ENCODE assay signal across 11 cellular contexts in genomic region chr6:143673638-143674037, GRCh38. TPM values are rescaled to one million over a fixed set of nuclear protein-coding genes. Genes with fewer than 3 reads are reported as not detected.
DNase-seq lines count a peak whose midpoint lies in the region; ATAC-seq and TF ChIP-seq lines count a peak whose summit lies in the region.
"Had no signal": no experiment of that assay in that cellular context is flagged by ENCODE, and none has a peak within 500 bp of the region (broad histone marks: within the 10 kb centered on the region; RNA-seq: fewer than 3 reads in every experiment).

No MANE protein-coding gene starts in this region.

- no peak overlapping the region for H3K4me3 Mint-ChIP-seq in activated T-helper 17 cell treated with anti-CD3 and anti-CD28 coated beads, Interleukin-2, amount 50 U/mL, for 72 hours
- H3K4me3 Mint-ChIP-seq in stimulated activated naive CD8-positive, alpha-beta T cell treated with anti-CD3 and anti-CD28 coated beads, Interleukin-15, amount 100 ng/mL, for 72 hours: no peak overlapping the region
- H3K4me3 Mint-ChIP-seq: activated CD4-positive, alpha-beta T cell treated with anti-CD3 and anti-CD28 coated beads for 36 hours had no signal

- no peak for TF ChIP-seq POLR2A in esophagus squamous epithelium (IDR thresholded peaks at IDR 0.05)

- peaks cover 4% of the 10 kb centered on the region for H3K79me2 ChIP-seq in PC-3 (ENCODE audit: low read length)

- H3K4me1 ChIP-seq in PC-3 (ENCODE audit: insufficient read depth, low read length): peaks cover 46% of the 10 kb centered on the region
- H3K4me1 ChIP-seq in esophagus squamous epithelium: peaks cover 29 to 52% (median 42%) of the 10 kb centered on the region in 3 donors

- DNase-seq in ELR (ENCODE audit: low read depth): peak; percentile 93
- peak; percentile 91 for DNase-seq in PC-3
- DNase-seq in esophagus squamous epithelium (lab: John Stamatoyannopoulos, UW): no peak
- peak; percentile 80 for DNase-seq in renal cortical epithelial cell (ENCODE audit: low read depth)
- no peak for DNase-seq in DMS153 treated with DMSO at 0.1 percent for 48 hours (lab: John Stamatoyannopoulos, UW; ENCODE audit: unreplicated experiment)
- no peak for DNase-seq in GM19240 (ENCODE audit: insufficient read length, low spot score)
- no peak for DNase-seq in stimulated activated naive CD8-positive, alpha-beta T cell treated with anti-CD3 and anti-CD28 coated beads, Interleukin-15, amount 100 ng/mL, for 72 hours
- DNase-seq: activated CD4-positive, alpha-beta T cell treated with anti-CD3 and anti-CD28 coated beads for 36 hours; NCI-H446 treated with DMSO at 0.1 percent for 48 hours had no signal

- H3K27me3 ChIP-seq in PC-3 (ENCODE audit: low read length) (no peaks in the 10 kb centered on the region), esophagus squamous epithelium (no peaks in the 10 kb centered on the region)

- peaks cover 9% of the 10 kb centered on the region for H3F3A ChIP-seq in PC-3 (ENCODE audit: low read length, unreplicated experiment)

- ATAC-seq in PC-3: peak; percentile 77
- ATAC-seq in activated T-helper 17 cell treated with anti-CD3 and anti-CD28 coated beads, Interleukin-2, amount 50 U/mL, for 72 hours (replicated peaks): no peak
- no peak for ATAC-seq in stimulated activated naive CD8-positive, alpha-beta T cell treated with anti-CD3 and anti-CD28 coated beads, Interleukin-15, amount 100 ng/mL, for 72 hours
- ATAC-seq: activated CD4-positive, alpha-beta T cell treated with anti-CD3 and anti-CD28 coated beads for 36 hours had no signal

- POLR2A ChIA-PET in PC-3 (lab: Charles Lee; ENCODE audit: unreplicated experiment): no interaction called here

- no peaks in the 10 kb centered on the region for H3K36me3 Mint-ChIP-seq in activated T-helper 17 cell treated with anti-CD3 and anti-CD28 coated beads, Interleukin-2, amount 50 U/mL, for 72 hours (ENCODE audit: low read depth)

- TF ChIP-seq CTCF in PC-3 (conservative IDR thresholded peaks at IDR 0.05; ENCODE audit: low read depth, low read length) (no peak), esophagus squamous epithelium (IDR thresholded peaks at IDR 0.05) (no peak)

- WGBS in esophagus squamous epithelium, 2 donors: 14 to 24% methylated on average over 4 of the region's 4 CpGs

- H2AFZ ChIP-seq in PC-3 (ENCODE audit: low read length): no peak overlapping the region

- H3K27ac ChIP-seq in PC-3 (ENCODE audit: low read length): peak overlapping the region; percentile 78
- H3K27ac ChIP-seq in esophagus squamous epithelium: peak overlapping the region; percentile 19 to 94 (median 77)

- H3K9ac ChIP-seq in PC-3 (ENCODE audit: low read length): peak overlapping the region; percentile 20; the same call in 1 of the 2 replicates

- peaks cover 5% of the 10 kb centered on the region for H3K9me3 Mint-ChIP-seq in activated T-helper 17 cell treated with anti-CD3 and anti-CD28 coated beads, Interleukin-2, amount 50 U/mL, for 72 hours
- peaks cover 13 to 16% of the 10 kb centered on the region in 2 donors for H3K9me3 Mint-ChIP-seq in stimulated activated naive CD8-positive, alpha-beta T cell treated with anti-CD3 and anti-CD28 coated beads, Interleukin-15, amount 100 ng/mL, for 72 hours

- H3K9me3 ChIP-seq in PC-3 (ENCODE audit: low read length) (no peaks in the 10 kb centered on the region), esophagus squamous epithelium (no peaks in the 10 kb centered on the region)

- intact Hi-C loops in PC-3 (cut with micrococcal nuclease) (loop anchor here (5.0 to 10.0 kb wide), 3 partner anchors 96 to 331 kb away; partner anchors contain the start of genes LTV1 and PLAGL1), esophagus squamous epithelium (cut with DNase I) (no loop called here)

- H3K27ac Mint-ChIP-seq in activated T-helper 17 cell treated with anti-CD3 and anti-CD28 coated beads, Interleukin-2, amount 50 U/mL, for 72 hours: no peak overlapping the region
- peak overlapping the region in 1 of 2 donors; percentile 77 for H3K27ac Mint-ChIP-seq in stimulated activated naive CD8-positive, alpha-beta T cell treated with anti-CD3 and anti-CD28 coated beads, Interleukin-15, amount 100 ng/mL, for 72 hours
- H3K27ac Mint-ChIP-seq: activated CD4-positive, alpha-beta T cell treated with anti-CD3 and anti-CD28 coated beads for 36 hours had no signal

- no peaks in the 10 kb centered on the region for H4K20me1 ChIP-seq in PC-3 (ENCODE audit: low read length)

- no peaks in the 10 kb centered on the region for H3K27me3 Mint-ChIP-seq in activated T-helper 17 cell treated with anti-CD3 and anti-CD28 coated beads, Interleukin-2, amount 50 U/mL, for 72 hours
- peaks cover 22% of the 10 kb centered on the region for H3K27me3 Mint-ChIP-seq in stimulated activated naive CD8-positive, alpha-beta T cell treated with anti-CD3 and anti-CD28 coated beads, Interleukin-15, amount 100 ng/mL, for 72 hours
- H3K27me3 Mint-ChIP-seq: activated CD4-positive, alpha-beta T cell treated with anti-CD3 and anti-CD28 coated beads for 36 hours had no signal

- peak overlapping the region; percentile 72 for H3K4me2 ChIP-seq in PC-3 (ENCODE audit: low read length)

- no TSS peak for BruUV-seq in PC-3 (replicated peaks; lab: Mats Ljungman, UMichigan)

- CTCF ChIA-PET in PC-3 (lab: Charles Lee): no interaction called here

- H3K4me1 Mint-ChIP-seq in activated T-helper 17 cell treated with anti-CD3 and anti-CD28 coated beads, Interleukin-2, amount 50 U/mL, for 72 hours: peaks cover 15% of the 10 kb centered on the region
- peaks cover 3% of the 10 kb centered on the region for H3K4me1 Mint-ChIP-seq in stimulated activated naive CD8-positive, alpha-beta T cell treated with anti-CD3 and anti-CD28 coated beads, Interleukin-15, amount 100 ng/mL, for 72 hours

- H3K4me3 ChIP-seq in PC-3 (ENCODE audit: low read length) (peak overlapping the region; percentile 26; the same call in 1 of the 2 replicates), esophagus squamous epithelium (no peak overlapping the region)
- H3K4me3 ChIP-seq: lung had no signal

- no peaks in the 10 kb centered on the region for H3K9me2 ChIP-seq in PC-3 (replicated peaks; ENCODE audit: low read length)

- no peaks in the 10 kb centered on the region for H3K36me3 ChIP-seq in PC-3 (ENCODE audit: low read depth, low read length)
- H3K36me3 ChIP-seq in esophagus squamous epithelium: no peaks in the 10 kb centered on the region

RNA-seq across cellular contexts. Expression of gene PHACTR2, which starts 4.1 kb away (rescaled TPM):
- total RNA-seq in PC-3 (2014; rRNA removed) (19.4 and 25.1 TPM in 2 replicates), esophagus squamous epithelium (10 to 100 TPM; 25.1 to 76.9 (median 45.1) TPM), renal cortical epithelial cell (41.0 and 43.4 TPM in 2 replicates)
- 10 to 100 TPM; 32.5 to 33.7 TPM for total RNA-seq in activated T-helper 17 cell treated with anti-CD3 and anti-CD28 coated beads, Interleukin-2, amount 50 U/mL, for 72 hours

Comparison
In these comparisons a context has a peak if more than half of its experiments do, and no peak if none do; other contexts are left out.
1. DNase-seq: peak in ELR (single experiment), PC-3 (single experiment) and renal cortical epithelial cell (single experiment); none in esophagus squamous epithelium (single experiment), DMS153 treated with DMSO at 0.1 percent for 48 hours (single experiment), GM19240 (single experiment) and stimulated activated naive CD8-positive, alpha-beta T cell treated with anti-CD3 and anti-CD28 coated beads, Interleukin-15, amount 100 ng/mL, for 72 hours (0 of 2).